8 cellular contexts compared by ENCODE assay signal in the genomic region with DNA sequence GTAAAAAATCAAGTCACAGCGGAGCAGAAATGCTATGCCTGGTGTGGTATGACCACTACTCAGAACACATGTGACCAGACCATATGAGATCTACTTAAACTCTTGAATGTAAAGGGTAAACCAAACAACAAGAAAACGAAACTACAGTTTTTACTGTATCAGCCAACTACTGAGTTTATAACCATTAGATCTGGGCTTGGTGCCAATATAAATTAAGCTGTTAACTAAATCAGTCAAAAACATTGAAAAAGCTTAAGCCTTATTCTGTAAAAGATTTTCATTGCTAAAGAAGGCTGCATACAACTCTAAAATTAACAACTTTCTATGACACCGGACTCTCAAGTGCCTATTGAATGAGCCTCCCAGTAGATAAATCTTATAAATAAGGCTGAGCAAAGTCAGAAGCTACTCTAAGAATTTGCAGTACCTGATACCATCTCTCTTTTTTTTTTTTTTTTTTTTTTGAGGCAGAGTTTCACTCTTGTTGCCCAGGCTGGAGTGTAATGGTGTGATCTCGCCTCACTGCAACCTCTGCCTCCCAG. TPM values are rescaled to one million over a fixed set of nuclear protein-coding genes. Genes with fewer than 3 reads are reported as not detected.
DNase-seq lines count a peak whose midpoint lies in the region; ATAC-seq and TF ChIP-seq lines count a peak whose summit lies in the region.

No MANE protein-coding gene starts in this region.

- H2BK15ac ChIP-seq in H9 (ENCODE audit: low read depth, low read length), result no peak overlapping the region

- no peaks in the 10 kb centered on the region for H3K27me3 ChIP-seq in SJCRH30
- H3K27me3 ChIP-seq in uterus, result no peaks in the 10 kb centered on the region
- no peaks in the 10 kb centered on the region for H3K27me3 ChIP-seq in H9 (ENCODE audit: insufficient read depth, low read length)

- no peaks in the 10 kb centered on the region for H4K20me1 ChIP-seq in H9 (ENCODE audit: control insufficient read depth, insufficient read depth, insufficient read length)

- WGBS in H9 (ENCODE audit: extremely low coverage, insufficient read length, low lambda C conversion rate), result no CpG with 5 or more reads among the region's 4 CpGs

- H3K27ac ChIP-seq in SJCRH30 (peak overlapping the region; percentile 12; the same call in 1 of the 2 replicates), uterus (peak overlapping the region; percentile 30 to 43), H9 (ENCODE audit: insufficient read length, low read depth, low read length) (no peak overlapping the region)

- H3K4me3 ChIP-seq in SJCRH30, result peak overlapping the region; percentile 29
- no peak overlapping the region for H3K4me3 ChIP-seq in uterus

- no peak overlapping the region for H2BK5ac ChIP-seq in H9 (ENCODE audit: insufficient read length, low read length)

- H4K5ac ChIP-seq in H9 (ENCODE audit: insufficient read length, low read depth, low read length), result no peak overlapping the region

- intact Hi-C loops in uterus (cut with DNase I; ENCODE audit: low total_unique reads), result no loop called here

- no peaks in the 10 kb centered on the region for H3K9me3 ChIP-seq in SJCRH30 (replicated peaks)
- H3K9me3 ChIP-seq in uterus, result no peaks in the 10 kb centered on the region
- no peaks in the 10 kb centered on the region for H3K9me3 ChIP-seq in H9 (ENCODE audit: control insufficient read depth, low read depth, low read length)

- no peak overlapping the region for H3K27ac Mint-ChIP-seq in H9

- peak; percentile 30 for DNase-seq in DMS 273 treated with DMSO at 0.1 percent for 48 hours (lab: John Stamatoyannopoulos, UW)
- peak; percentile 3 to 50 for DNase-seq in SJCRH30
- peak; percentile 52 for DNase-seq in glomerular visceral epithelial cell (ENCODE audit: extremely low spot score)
- no peak for DNase-seq in uterus
- DNase-seq in H9, result no peak
- DNase-seq in stimulated activated CD8-positive, alpha-beta memory T cell treated with anti-CD3 and anti-CD28 coated beads, Interleukin-4, amount 100 ng/mL, for 48 hours, result no peak

- no peaks in the 10 kb centered on the region for H3K9me3 Mint-ChIP-seq in H9

- H3K36me3 Mint-ChIP-seq in H9 (ENCODE audit: insufficient read depth in 1 of 3, low read depth in 3 of 3), result peaks cover 3 to 7% (median 6%) of the 10 kb centered on the region in 3 experiments; a peak in 4 of 7 replicates

- H3K79me1 ChIP-seq in H9 (ENCODE audit: insufficient read depth, low read depth, low read length, poor library complexity, severe bottlenecking), result peaks cover 4% of the 10 kb centered on the region

- no peak overlapping the region for H2BK12ac ChIP-seq in H9 (ENCODE audit: insufficient read length, low read depth, low read length)

- no peaks in the 10 kb centered on the region; the same call in 1 of the 2 replicates for H3K79me2 ChIP-seq in H9 (ENCODE audit: insufficient read depth, low read length)

- no peaks in the 10 kb centered on the region for H3K27me3 Mint-ChIP-seq in H9 (ENCODE audit: low read depth)

- H3K4me2 ChIP-seq in H9 (ENCODE audit: insufficient read depth, insufficient read length, low read length), result no peak overlapping the region

- no peak overlapping the region for H4K91ac ChIP-seq in H9 (ENCODE audit: insufficient read length, low read depth, low read length)

- TF ChIP-seq CTCF in uterus (IDR thresholded peaks at IDR 0.05) (no peak), H9 (conservative IDR thresholded peaks at IDR 0.05) (no peak)

- H3K4me3 Mint-ChIP-seq in H9, result no peak overlapping the region

- no peak overlapping the region for H2BK20ac ChIP-seq in H9 (ENCODE audit: low read depth, low read length, poor library complexity, severe bottlenecking)

- no peak overlapping the region for H3T11ph ChIP-seq in H9 (ENCODE audit: low read length)

- H3K36me3 ChIP-seq in SJCRH30 (peaks cover 3% of the 10 kb centered on the region; the same call in 1 of the 2 replicates), uterus (no peaks in the 10 kb centered on the region)

- H3K4ac ChIP-seq in H9 (ENCODE audit: low read depth, low read length), result no peak overlapping the region

- no peak overlapping the region for H2AFZ ChIP-seq in H9 (ENCODE audit: low read length)

- H2AK5ac ChIP-seq in H9 (ENCODE audit: insufficient read length, low read length), result no peak overlapping the region

- H3K18ac ChIP-seq in H9 (ENCODE audit: insufficient read length, low read depth, low read length), result no peak overlapping the region

- H2BK120ac ChIP-seq in H9 (ENCODE audit: low read depth, low read length, poor library complexity, severe bottlenecking), result no peak overlapping the region

- H3K14ac ChIP-seq in H9 (ENCODE audit: insufficient read depth, low read length), result no peak overlapping the region

- H4K8ac ChIP-seq in H9 (replicated peaks; ENCODE audit: insufficient read length, low read depth, low read length), result no peak overlapping the region

- H3K9ac ChIP-seq in H9 (ENCODE audit: extremely low read depth, insufficient read length, low read length), result no peak overlapping the region

- ATAC-seq in GM19351 (IDR thresholded peaks at IDR 0.05; ENCODE audit: unreplicated experiment) (peak; percentile 99), HG03280 (IDR thresholded peaks at IDR 0.05; ENCODE audit: unreplicated experiment) (peak; percentile 89)

- no peak for TF ChIP-seq POLR2A in uterus (IDR thresholded peaks at IDR 0.05)

- H3K4me1 Mint-ChIP-seq in H9, result peaks cover 5 to 10% of the 10 kb centered on the region in 2 experiments

- H3K23me2 ChIP-seq in H9 (ENCODE audit: insufficient read length, low read depth, low read length, poor library complexity, severe bottlenecking), result no peaks in the 10 kb centered on the region

- H3K56ac ChIP-seq in H9 (ENCODE audit: insufficient read length, low read depth, low read length), result no peak overlapping the region

- no peak overlapping the region for H3K23ac ChIP-seq in H9 (ENCODE audit: insufficient read length, low read depth, low read length)

- H3K4me1 ChIP-seq in SJCRH30 (peaks cover 23% of the 10 kb centered on the region), uterus (no peaks in the 10 kb centered on the region), H9 (ENCODE audit: insufficient read depth, low read length) (no peaks in the 10 kb centered on the region)

RNA-seq across cellular contexts. Expression of gene SPTLC2, which starts 35.4 kb away (rescaled TPM):
- 15.1 and 15.8 TPM in 2 replicates for total RNA-seq in SJCRH30 (2014; rRNA removed; shearing (Covaris generic))
- total RNA-seq in uterus (10 to 100 TPM; 12.3 to 64.2 (median 32.1) TPM), H9 (2021) (32.6 and 38.2 TPM in 2 replicates)

Comparison
In these comparisons a context has a peak if more than half of its experiments do, and no peak if none do; other contexts are left out.
1. DNase-seq: peak in DMS 273 treated with DMSO at 0.1 percent for 48 hours (single experiment), SJCRH30 (2 of 2) and glomerular visceral epithelial cell (single experiment); none in uterus (0 of 2), H9 (single experiment) and stimulated activated CD8-positive, alpha-beta memory T cell treated with anti-CD3 and anti-CD28 coated beads, Interleukin-4, amount 100 ng/mL, for 48 hours (single experiment).